In the genomic region with DNA sequence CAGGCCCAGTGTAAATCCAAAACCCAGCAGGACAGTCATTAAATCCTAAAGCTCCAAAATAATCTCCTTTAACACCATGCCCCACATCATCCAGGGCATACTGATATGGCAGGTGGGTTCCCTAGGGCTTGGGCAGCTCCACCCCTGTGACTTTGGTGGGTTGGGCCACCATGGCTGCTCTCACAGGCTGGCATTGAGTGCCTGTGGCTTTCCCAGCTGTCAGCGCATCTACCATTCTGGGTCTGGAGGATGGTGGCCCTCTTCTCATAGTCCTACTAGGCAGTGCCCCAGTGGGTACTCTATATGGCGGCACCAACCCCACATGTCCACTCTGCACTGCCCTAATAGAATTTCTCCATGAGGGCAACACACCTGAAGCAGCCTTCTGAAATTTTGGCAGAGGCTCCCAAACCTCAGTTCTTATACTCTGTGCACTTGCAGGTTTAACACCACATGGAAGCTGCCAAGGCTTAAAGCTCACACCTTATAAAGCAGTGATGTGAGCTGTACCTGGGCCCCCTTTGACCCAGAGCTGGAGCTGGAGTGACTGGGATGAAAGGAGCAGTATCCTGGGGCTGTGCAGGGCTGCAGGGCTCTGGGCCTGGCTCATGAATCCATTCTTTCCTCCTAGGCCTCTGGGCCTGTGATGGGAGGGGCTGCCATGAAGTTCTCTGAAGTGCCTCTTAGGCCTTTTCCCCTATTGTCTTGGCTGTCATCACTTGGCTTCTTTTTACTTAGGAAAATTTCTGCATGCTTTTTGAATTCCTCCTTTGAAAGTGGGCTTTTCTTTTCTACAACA, we compare ENCODE assay signal across 26 cellular contexts.
"Had no signal": no experiment of that assay in that cellular context is flagged by ENCODE, and none has a peak within 500 bp of the region (broad histone marks: within the 10 kb centered on the region; RNA-seq: fewer than 3 reads in every experiment).

No MANE protein-coding gene starts in this region.

- H3K4me1 ChIP-seq: colonic mucosa, esophagus muscularis mucosa, esophagus squamous epithelium, foreskin keratinocyte, gastrocnemius medialis, gastroesophageal sphincter, heart left ventricle, heart right ventricle had no signal

- H3K36me3 ChIP-seq: colonic mucosa, esophagus muscularis mucosa, esophagus squamous epithelium, gastrocnemius medialis, gastroesophageal sphincter, heart left ventricle, heart right ventricle had no signal

- H3K4me3 ChIP-seq: colonic mucosa, coronary artery, dorsolateral prefrontal cortex, esophagus muscularis mucosa, esophagus squamous epithelium, gastrocnemius medialis, gastroesophageal sphincter, heart left ventricle, heart right ventricle, hepatocyte had no signal

- DNase-seq: colonic mucosa; cortex of kidney; dermis blood vessel endothelial cell; dorsolateral prefrontal cortex; effector CD4-positive, alpha-beta T cell; effector CD8-positive, alpha-beta T cell; effector memory CD4-positive, alpha-beta T cell; effector memory CD8-positive, alpha-beta T cell; erythroblast; esophagus squamous epithelium; foreskin fibroblast; foreskin keratinocyte; foreskin melanocyte; gastrocnemius medialis; glutamatergic neuron; head of caudate nucleus; heart left ventricle; heart right ventricle; hippocampal formation had no signal

- H3K27ac Mint-ChIP-seq: dendritic cell treated with granulocyte-macrophage colony-stimulating factor and Interleukin-4, amounts not matched to agents 40 ng/mL and 50 ng/mL, for 4 days; effector memory CD8-positive, alpha-beta T cell had no signal

- H3K4me3 Mint-ChIP-seq: dendritic cell treated with granulocyte-macrophage colony-stimulating factor and Interleukin-4, amounts not matched to agents 40 ng/mL and 50 ng/mL, for 4 days; effector memory CD8-positive, alpha-beta T cell had no signal

- H3K9me3 ChIP-seq: colonic mucosa, gastrocnemius medialis had no signal

- ATAC-seq: effector memory CD8-positive, alpha-beta T cell; esophagus mucosa; foreskin keratinocyte; gastrocnemius medialis; gastroesophageal sphincter; heart left ventricle; heart right ventricle had no signal

- H3K27ac ChIP-seq: colonic mucosa, coronary artery, dorsolateral prefrontal cortex, epithelial cell of prostate, esophagus muscularis mucosa, esophagus squamous epithelium, foreskin keratinocyte, gastrocnemius medialis, gastroesophageal sphincter, heart left ventricle, heart right ventricle, hepatocyte had no signal

- H3K27me3 Mint-ChIP-seq: dendritic cell treated with granulocyte-macrophage colony-stimulating factor and Interleukin-4, amounts not matched to agents 40 ng/mL and 50 ng/mL, for 4 days; effector memory CD8-positive, alpha-beta T cell had no signal

- H3K27me3 ChIP-seq: colonic mucosa, dorsolateral prefrontal cortex, esophagus muscularis mucosa, esophagus squamous epithelium, foreskin keratinocyte, gastrocnemius medialis, gastroesophageal sphincter, heart left ventricle, heart right ventricle, hepatocyte had no signal
